ENCODE assay signal across 8 cellular contexts in genomic region chr14:50003213-50004021, GRCh38.
DNase-seq lines count a peak whose midpoint lies in the region; ATAC-seq and TF ChIP-seq lines count a peak whose summit lies in the region.

No MANE protein-coding gene starts in this region.

- H3K27ac ChIP-seq in SJSA1 = peak overlapping the region; percentile 91
- H3K27ac ChIP-seq in heart left ventricle = peak overlapping the region; percentile 43 to 92 (median 80)
- peak overlapping the region; percentile 74 for H3K27ac ChIP-seq in rectal smooth muscle tissue (ENCODE audit: low read depth, low read length)
- peak overlapping the region; percentile 78 to 99 for H3K27ac ChIP-seq in aorta (ENCODE audit: low read depth in 1 of 2, low read length in 2 of 2)

- no peaks in the 10 kb centered on the region for H3K27me3 Mint-ChIP-seq in activated naive CD4-positive, alpha-beta T cell treated with anti-CD3 and anti-CD28 coated beads, Interleukin-2, amount 10 ng/mL, durations not matched to agents 7 days and 5 days

- H3K27ac Mint-ChIP-seq in activated naive CD4-positive, alpha-beta T cell treated with anti-CD3 and anti-CD28 coated beads, Interleukin-2, amount 10 ng/mL, durations not matched to agents 7 days and 5 days = peak overlapping the region; percentile 98

- ATAC-seq in GM21515 (IDR thresholded peaks at IDR 0.05; ENCODE audit: unreplicated experiment) (peak; percentile 43), heart left ventricle (peak in 3 of 4 donors; percentile 47 to 78 (median 56)), aorta (ENCODE audit: low FRiP score) (peak; percentile 74)

- H3K9me3 ChIP-seq in SJSA1 (replicated peaks) = no peaks in the 10 kb centered on the region
- H3K9me3 ChIP-seq in heart left ventricle = no peaks in the 10 kb centered on the region
- no peaks in the 10 kb centered on the region for H3K9me3 ChIP-seq in aorta (ENCODE audit: control insufficient read depth, low read length)

- H3K4me3 ChIP-seq in SJSA1 (peak overlapping the region; percentile 32), heart left ventricle (peak overlapping the region; percentile 28 to 80 (median 58)), rectal smooth muscle tissue (ENCODE audit: low read length) (peak overlapping the region; percentile 67), aorta (ENCODE audit: low read length in 2 of 2) (peak overlapping the region; percentile 3 to 25)

- DNase-seq in DMS79 treated with DMSO at 0.1 percent for 48 hours (lab: John Stamatoyannopoulos, UW) = peak; percentile 82
- peak; percentile 74 for DNase-seq in HuH-7.5 (ENCODE audit: low spot score)
- DNase-seq in SJSA1 (ENCODE audit: low read depth in 1 of 2, low spot score in 2 of 2) = peak; percentile 78 to 79
- DNase-seq in activated naive CD4-positive, alpha-beta T cell treated with anti-CD3 and anti-CD28 coated beads, Interleukin-2, amount 10 ng/mL, durations not matched to agents 7 days and 5 days = peak; percentile 87
- DNase-seq in heart left ventricle = peak; percentile 84 to 92 (median 87)
- peak; percentile 89 to 92 for DNase-seq in aorta

- peak overlapping the region; percentile 78 for H3K4me3 Mint-ChIP-seq in activated naive CD4-positive, alpha-beta T cell treated with anti-CD3 and anti-CD28 coated beads, Interleukin-2, amount 10 ng/mL, durations not matched to agents 7 days and 5 days

- peak in 7 of 12 donors; percentile 8 to 50 (median 30) for TF ChIP-seq CTCF in heart left ventricle (IDR thresholded peaks at IDR 0.05)

- no peaks in the 10 kb centered on the region; the same call in 1 of the 2 replicates for H3K36me3 ChIP-seq in SJSA1
- no peaks in the 10 kb centered on the region for H3K36me3 ChIP-seq in heart left ventricle
- H3K36me3 ChIP-seq in rectal smooth muscle tissue (ENCODE audit: control insufficient read depth, insufficient read depth, low read length) = no peaks in the 10 kb centered on the region
- H3K36me3 ChIP-seq in aorta (ENCODE audit: control insufficient read depth in 1 of 2, insufficient read depth in 2 of 2, low read length in 1 of 2) = no peaks in the 10 kb centered on the region

- 6 to 13% (median 10%) methylated on average over 26 to 54 of the region's 54 CpGs for WGBS in heart left ventricle, 4 donors
- 6 to 7% methylated on average over 43 to 54 of the region's 54 CpGs for WGBS in aorta, 2 donors

- peaks cover 17% of the 10 kb centered on the region for H3K36me3 Mint-ChIP-seq in activated naive CD4-positive, alpha-beta T cell treated with anti-CD3 and anti-CD28 coated beads, Interleukin-2, amount 10 ng/mL, durations not matched to agents 7 days and 5 days

- H3K4me1 Mint-ChIP-seq in activated naive CD4-positive, alpha-beta T cell treated with anti-CD3 and anti-CD28 coated beads, Interleukin-2, amount 10 ng/mL, durations not matched to agents 7 days and 5 days = peaks cover 83% of the 10 kb centered on the region

- H3K27me3 ChIP-seq in SJSA1 (replicated peaks) = no peaks in the 10 kb centered on the region
- H3K27me3 ChIP-seq in heart left ventricle = no peaks in the 10 kb centered on the region
- H3K27me3 ChIP-seq in rectal smooth muscle tissue (ENCODE audit: control insufficient read depth, insufficient read depth, low read length) = no peaks in the 10 kb centered on the region
- no peaks in the 10 kb centered on the region for H3K27me3 ChIP-seq in aorta (ENCODE audit: control insufficient read depth in 1 of 2, insufficient read depth in 2 of 2, low read length in 1 of 2)

- intact Hi-C loops in heart left ventricle (cut with DNase I) = loop anchor here in 8 of 10 donors (2.0 to 10.0 kb wide), 10 partner anchors 39 to 139 kb away; partner anchors contain the start of gene ARF6 (in 7 of the 8)
- intact Hi-C loops in aorta (cut with DNase I) = loop anchor here (2.0 to 10.0 kb wide), 3 partner anchors 15 to 111 kb away; partner anchors contain the start of gene ARF6 (in 2 of the 2)

- CTCF ChIA-PET in activated naive CD4-positive, alpha-beta T cell treated with anti-CD3 and anti-CD28 coated beads, Interleukin-2, amount 10 ng/mL, durations not matched to agents 7 days and 5 days (lab: Charles Lee) = interaction anchor here (0.6 to 6.4 kb wide), 19 partner anchors 9 to 150 kb away, joined by 3 to 50 read pairs (median 5); partner anchors contain the start of genes ARF6 and NEMF

- H3K9ac ChIP-seq in rectal smooth muscle tissue (ENCODE audit: low read length) = peak overlapping the region; percentile 60

- H3K9me3 Mint-ChIP-seq in activated naive CD4-positive, alpha-beta T cell treated with anti-CD3 and anti-CD28 coated beads, Interleukin-2, amount 10 ng/mL, durations not matched to agents 7 days and 5 days = no peaks in the 10 kb centered on the region

- peak in 1 of 2 donors; percentile 61 for TF ChIP-seq POLR2A in heart left ventricle (IDR thresholded peaks at IDR 0.05)

- H3K4me1 ChIP-seq in SJSA1 (replicated peaks) (peaks cover 53% of the 10 kb centered on the region), heart left ventricle (peaks cover 0 to 60% (median 48%) of the 10 kb centered on the region in 12 donors), rectal smooth muscle tissue (ENCODE audit: control insufficient read depth, insufficient read depth, low read length) (peaks cover 18% of the 10 kb centered on the region), aorta (ENCODE audit: control insufficient read depth in 1 of 2, insufficient read depth in 2 of 2, low read length in 2 of 2) (peaks cover 2 to 7% of the 10 kb centered on the region in 2 donors)

Comparison
In these comparisons a context has a peak if more than half of its experiments do, and no peak if none do; other contexts are left out.
1. Peak in every context shown above with its lines: DNase-seq, ATAC-seq, H3K4me3 ChIP-seq and H3K27ac ChIP-seq.
2. H3K4me3 ChIP-seq: peak in every context shown above with its lines; median percentile 67 in rectal smooth muscle tissue; 58 in heart left ventricle; 32 in SJSA1; 14 in aorta.